ENCODE assay signal across 14 cellular contexts in genomic region chr5:453725-454481, GRCh38. TPM values are rescaled to one million over a fixed set of nuclear protein-coding genes. Genes with fewer than 3 reads are reported as not detected.
DNase-seq lines count a peak whose midpoint lies in the region; ATAC-seq and TF ChIP-seq lines count a peak whose summit lies in the region.
"Had no signal": no experiment of that assay in that cellular context is flagged by ENCODE, and none has a peak within 500 bp of the region (broad histone marks: within the 10 kb centered on the region; RNA-seq: fewer than 3 reads in every experiment).

No MANE protein-coding gene starts in this region.

- H3K4me3 ChIP-seq in breast epithelium (no peak overlapping the region), left ventricle myocardium inferior (no peak overlapping the region), tibial artery (no peak overlapping the region)
- H3K4me3 ChIP-seq: MG63 had no signal

- BruUV-seq in MCF 10A (replicated peaks; lab: Mats Ljungman, UMichigan), result no TSS peak

- H3K4me1 ChIP-seq in breast epithelium (no peaks in the 10 kb centered on the region), left ventricle myocardium inferior (no peaks in the 10 kb centered on the region), tibial artery (no peaks in the 10 kb centered on the region)

- H3K4me3 Mint-ChIP-seq in MCF 10A (ENCODE audit: unreplicated experiment), result no peak overlapping the region
- peak overlapping the region; percentile 59 for H3K4me3 Mint-ChIP-seq in activated T-helper 1 cell treated with anti-CD3 and anti-CD28 coated beads, Interleukin-12 subunit alpha, Interleukin-12 subunit beta, Interleukin-2, Interleukin-4 antibody, amounts not matched to agents 30 ng/mL and 10 ng/mL and 1 ng/mL, durations not matched to agents 14 hours and 24 hours and 36 hours
- H3K4me3 Mint-ChIP-seq: B cell, brain had no signal

- H3K27me3 Mint-ChIP-seq in MCF 10A (ENCODE audit: insufficient read depth, unreplicated experiment), result no peaks in the 10 kb centered on the region
- no peaks in the 10 kb centered on the region for H3K27me3 Mint-ChIP-seq in activated T-helper 1 cell treated with anti-CD3 and anti-CD28 coated beads, Interleukin-12 subunit alpha, Interleukin-12 subunit beta, Interleukin-2, Interleukin-4 antibody, amounts not matched to agents 30 ng/mL and 10 ng/mL and 1 ng/mL, durations not matched to agents 14 hours and 24 hours and 36 hours (ENCODE audit: insufficient read depth)
- H3K27me3 Mint-ChIP-seq: B cell, brain, progenitor cell of endocrine pancreas had no signal

- no peaks in the 10 kb centered on the region for H3K9me3 Mint-ChIP-seq in MCF 10A (ENCODE audit: unreplicated experiment)
- peaks cover 38% of the 10 kb centered on the region for H3K9me3 Mint-ChIP-seq in activated T-helper 1 cell treated with anti-CD3 and anti-CD28 coated beads, Interleukin-12 subunit alpha, Interleukin-12 subunit beta, Interleukin-2, Interleukin-4 antibody, amounts not matched to agents 30 ng/mL and 10 ng/mL and 1 ng/mL, durations not matched to agents 14 hours and 24 hours and 36 hours

- ATAC-seq in GM19035 (IDR thresholded peaks at IDR 0.05; ENCODE audit: unreplicated experiment) (no peak), GM19351 (IDR thresholded peaks at IDR 0.05; ENCODE audit: unreplicated experiment) (no peak)

- H3K27ac Mint-ChIP-seq in MCF 10A (ENCODE audit: low read depth, unreplicated experiment), result no peak overlapping the region
- peak overlapping the region; percentile 85 for H3K27ac Mint-ChIP-seq in activated T-helper 1 cell treated with anti-CD3 and anti-CD28 coated beads, Interleukin-12 subunit alpha, Interleukin-12 subunit beta, Interleukin-2, Interleukin-4 antibody, amounts not matched to agents 30 ng/mL and 10 ng/mL and 1 ng/mL, durations not matched to agents 14 hours and 24 hours and 36 hours
- H3K27ac Mint-ChIP-seq: B cell, brain, progenitor cell of endocrine pancreas had no signal

- TF ChIP-seq POLR2A in breast epithelium (IDR thresholded peaks at IDR 0.05), result no peak

- POLR2A ChIA-PET in MCF 10A (lab: Yijun Ruan, JAX), result no interaction called here

- TF ChIP-seq CTCF in MCF 10A (IDR thresholded peaks at IDR 0.05; ENCODE audit: unreplicated experiment), result no peak
- TF ChIP-seq CTCF in breast epithelium (IDR thresholded peaks at IDR 0.05), result no peak
- TF ChIP-seq CTCF in left ventricle myocardium inferior (IDR thresholded peaks at IDR 0.05; ENCODE audit: borderline replicate concordance), result no peak
- no peak for TF ChIP-seq CTCF in tibial artery (IDR thresholded peaks at IDR 0.05)

- H3K9me3 ChIP-seq in breast epithelium, result peaks cover 13 to 16% of the 10 kb centered on the region in 2 donors
- H3K9me3 ChIP-seq in left ventricle myocardium inferior (replicated peaks), result peaks cover 24% of the 10 kb centered on the region
- peaks cover 0 to 12% (median 7%) of the 10 kb centered on the region in 3 donors for H3K9me3 ChIP-seq in tibial artery

- H3K36me3 ChIP-seq in breast epithelium, result peaks cover 4% of the 10 kb centered on the region
- H3K36me3 ChIP-seq in left ventricle myocardium inferior, result peaks cover 98% of the 10 kb centered on the region
- peaks cover 86 to 94% (median 87%) of the 10 kb centered on the region in 3 donors for H3K36me3 ChIP-seq in tibial artery

- no peaks in the 10 kb centered on the region for H3K27me3 ChIP-seq in breast epithelium
- H3K27me3 ChIP-seq in left ventricle myocardium inferior (ENCODE audit: low read depth), result no peaks in the 10 kb centered on the region
- H3K27me3 ChIP-seq in tibial artery, result no peaks in the 10 kb centered on the region
- H3K27me3 ChIP-seq: MG63 had no signal

- intact Hi-C loops in MCF 10A (cut with micrococcal nuclease) (no loop called here), breast epithelium (cut with DNase I; ENCODE audit: low total_unique reads) (no loop called here), left ventricle myocardium inferior (cut with micrococcal nuclease) (no loop called here), tibial artery (cut with DNase I; ENCODE audit: low total_unique reads) (no loop called here)
- intact Hi-C loops in activated T-helper 1 cell treated with anti-CD3 and anti-CD28 coated beads, Interleukin-12 subunit alpha, Interleukin-12 subunit beta, Interleukin-2, Interleukin-4 antibody, amounts not matched to agents 30 ng/mL and 10 ng/mL and 1 ng/mL, durations not matched to agents 14 hours and 24 hours and 36 hours (cut with micrococcal nuclease), result no loop called here

- CTCF ChIA-PET in MCF 10A (lab: Yijun Ruan, JAX), result no interaction called here

- H3K4me1 Mint-ChIP-seq in MCF 10A (ENCODE audit: insufficient read depth, unreplicated experiment), result peaks cover 24% of the 10 kb centered on the region
- H3K4me1 Mint-ChIP-seq in activated T-helper 1 cell treated with anti-CD3 and anti-CD28 coated beads, Interleukin-12 subunit alpha, Interleukin-12 subunit beta, Interleukin-2, Interleukin-4 antibody, amounts not matched to agents 30 ng/mL and 10 ng/mL and 1 ng/mL, durations not matched to agents 14 hours and 24 hours and 36 hours (ENCODE audit: low read depth), result peaks cover 59% of the 10 kb centered on the region
- H3K4me1 Mint-ChIP-seq: brain had no signal

- DNase-seq in MCF 10A (ENCODE audit: unreplicated experiment) (peak; percentile 34), breast epithelium (ENCODE audit: low spot score in 2 of 2) (no peak), left ventricle myocardium inferior (peak; percentile 11), tibial artery (peak; percentile 16 to 23), AML-193 (lab: John Stamatoyannopoulos, UW) (no peak)
- no peak for DNase-seq in activated T-helper 1 cell treated with anti-CD3 and anti-CD28 coated beads, Interleukin-12 subunit alpha, Interleukin-12 subunit beta, Interleukin-2, Interleukin-4 antibody, amounts not matched to agents 30 ng/mL and 10 ng/mL and 1 ng/mL, durations not matched to agents 14 hours and 24 hours and 36 hours (ENCODE audit: low spot score)
- DNase-seq: DMS79 treated with DMSO at 0.1 percent for 48 hours, MG63, SHP77 treated with DMSO at 0.1 percent for 48 hours had no signal

- peaks cover 77% of the 10 kb centered on the region for H3K36me3 Mint-ChIP-seq in MCF 10A (ENCODE audit: insufficient read depth, unreplicated experiment)
- H3K36me3 Mint-ChIP-seq in activated T-helper 1 cell treated with anti-CD3 and anti-CD28 coated beads, Interleukin-12 subunit alpha, Interleukin-12 subunit beta, Interleukin-2, Interleukin-4 antibody, amounts not matched to agents 30 ng/mL and 10 ng/mL and 1 ng/mL, durations not matched to agents 14 hours and 24 hours and 36 hours (ENCODE audit: low read depth), result peaks cover 80% of the 10 kb centered on the region

- H3K27ac ChIP-seq in breast epithelium (no peak overlapping the region), left ventricle myocardium inferior (replicated peaks) (no peak overlapping the region), tibial artery (no peak overlapping the region)

RNA-seq across cellular contexts. Expression of gene EXOC3, which starts 10.9 kb away (rescaled TPM):
- total RNA-seq in MCF 10A (2022) (44.1 and 49.6 TPM in 2 replicates), breast epithelium (10 to 100 TPM; 49.8 to 63.7 (median 53.3) TPM), left ventricle myocardium inferior (46.2 TPM)
- 59.6 and 62.0 TPM in 2 replicates for total RNA-seq in activated T-helper 1 cell treated with anti-CD3 and anti-CD28 coated beads, Interleukin-12 subunit alpha, Interleukin-12 subunit beta, Interleukin-2, Interleukin-4 antibody, amounts not matched to agents 30 ng/mL and 10 ng/mL and 1 ng/mL, durations not matched to agents 14 hours and 24 hours and 36 hours

Comparison
In these comparisons a context has a peak if more than half of its experiments do, and no peak if none do; other contexts are left out.
1. DNase-seq: peak in MCF 10A (single experiment), left ventricle myocardium inferior (single experiment) and tibial artery (2 of 2); none in breast epithelium (0 of 2), activated T-helper 1 cell treated with anti-CD3 and anti-CD28 coated beads, Interleukin-12 subunit alpha, Interleukin-12 subunit beta, Interleukin-2, Interleukin-4 antibody, amounts not matched to agents 30 ng/mL and 10 ng/mL and 1 ng/mL, durations not matched to agents 14 hours and 24 hours and 36 hours (single experiment) and AML-193 (0 of 2).